In the genomic region with DNA sequence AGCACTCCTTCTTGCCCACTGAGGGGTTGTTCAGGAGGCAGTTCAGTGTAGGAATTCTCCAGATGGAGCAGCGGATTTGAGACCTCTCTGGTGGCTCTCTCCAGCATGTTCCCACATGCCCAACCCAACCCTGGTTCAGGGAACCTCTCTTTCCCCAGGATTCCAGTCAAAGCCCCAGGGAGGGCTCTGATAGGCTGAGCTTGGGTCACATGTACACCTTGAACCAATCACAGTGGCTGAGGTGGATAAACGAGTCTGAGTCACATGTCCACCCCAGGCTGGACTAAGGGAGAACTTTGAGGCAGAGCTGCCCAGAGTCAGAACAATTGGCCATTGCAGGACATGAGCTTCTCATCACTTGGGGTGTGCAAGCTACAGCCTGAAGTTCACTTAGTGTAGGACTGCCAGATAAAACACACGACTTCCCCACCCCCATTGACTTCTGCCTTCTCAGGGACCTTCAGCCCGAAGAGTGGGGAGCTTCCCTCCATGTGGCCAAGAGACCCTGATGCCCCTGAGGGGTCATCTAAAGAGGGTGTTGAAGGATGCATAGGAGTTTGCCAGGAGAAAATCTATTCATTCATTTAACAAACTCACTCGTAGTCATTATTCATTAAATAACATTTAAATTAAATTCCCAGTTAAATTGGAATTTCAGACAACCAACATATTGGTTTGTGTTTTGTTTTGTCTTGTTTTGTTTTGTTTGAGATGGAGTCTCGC, we compare ENCODE assay signal across 1 cellular context.
TF ChIP-seq lines count a peak whose summit lies in the region.

No MANE protein-coding gene starts in this region.

TF ChIP-seq in WTC11, 78 proteins besides CTCF, POLR2A, EP300 and RAD21 (continued from another document):
- TF ChIP-seq, protein P1, sequence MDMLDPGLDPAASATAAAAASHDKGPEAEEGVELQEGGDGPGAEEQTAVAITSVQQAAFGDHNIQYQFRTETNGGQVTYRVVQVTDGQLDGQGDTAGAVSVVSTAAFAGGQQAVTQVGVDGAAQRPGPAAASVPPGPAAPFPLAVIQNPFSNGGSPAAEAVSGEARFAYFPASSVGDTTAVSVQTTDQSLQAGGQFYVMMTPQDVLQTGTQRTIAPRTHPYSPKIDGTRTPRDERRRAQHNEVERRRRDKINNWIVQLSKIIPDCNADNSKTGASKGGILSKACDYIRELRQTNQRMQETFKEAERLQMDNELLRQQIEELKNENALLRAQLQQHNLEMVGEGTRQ (CRISPR knock-in tag; IDR thresholded peaks at IDR 0.05) = peak; percentile 91
- no peak for TF ChIP-seq PRRX2 (CRISPR knock-in tag; IDR thresholded peaks at IDR 0.05)
- no peak for TF ChIP-seq ZNF232 (CRISPR knock-in tag; IDR thresholded peaks at IDR 0.05)
- TF ChIP-seq EMX1 (CRISPR knock-in tag; IDR thresholded peaks at IDR 0.05) = no peak
- TF ChIP-seq, protein P2, sequence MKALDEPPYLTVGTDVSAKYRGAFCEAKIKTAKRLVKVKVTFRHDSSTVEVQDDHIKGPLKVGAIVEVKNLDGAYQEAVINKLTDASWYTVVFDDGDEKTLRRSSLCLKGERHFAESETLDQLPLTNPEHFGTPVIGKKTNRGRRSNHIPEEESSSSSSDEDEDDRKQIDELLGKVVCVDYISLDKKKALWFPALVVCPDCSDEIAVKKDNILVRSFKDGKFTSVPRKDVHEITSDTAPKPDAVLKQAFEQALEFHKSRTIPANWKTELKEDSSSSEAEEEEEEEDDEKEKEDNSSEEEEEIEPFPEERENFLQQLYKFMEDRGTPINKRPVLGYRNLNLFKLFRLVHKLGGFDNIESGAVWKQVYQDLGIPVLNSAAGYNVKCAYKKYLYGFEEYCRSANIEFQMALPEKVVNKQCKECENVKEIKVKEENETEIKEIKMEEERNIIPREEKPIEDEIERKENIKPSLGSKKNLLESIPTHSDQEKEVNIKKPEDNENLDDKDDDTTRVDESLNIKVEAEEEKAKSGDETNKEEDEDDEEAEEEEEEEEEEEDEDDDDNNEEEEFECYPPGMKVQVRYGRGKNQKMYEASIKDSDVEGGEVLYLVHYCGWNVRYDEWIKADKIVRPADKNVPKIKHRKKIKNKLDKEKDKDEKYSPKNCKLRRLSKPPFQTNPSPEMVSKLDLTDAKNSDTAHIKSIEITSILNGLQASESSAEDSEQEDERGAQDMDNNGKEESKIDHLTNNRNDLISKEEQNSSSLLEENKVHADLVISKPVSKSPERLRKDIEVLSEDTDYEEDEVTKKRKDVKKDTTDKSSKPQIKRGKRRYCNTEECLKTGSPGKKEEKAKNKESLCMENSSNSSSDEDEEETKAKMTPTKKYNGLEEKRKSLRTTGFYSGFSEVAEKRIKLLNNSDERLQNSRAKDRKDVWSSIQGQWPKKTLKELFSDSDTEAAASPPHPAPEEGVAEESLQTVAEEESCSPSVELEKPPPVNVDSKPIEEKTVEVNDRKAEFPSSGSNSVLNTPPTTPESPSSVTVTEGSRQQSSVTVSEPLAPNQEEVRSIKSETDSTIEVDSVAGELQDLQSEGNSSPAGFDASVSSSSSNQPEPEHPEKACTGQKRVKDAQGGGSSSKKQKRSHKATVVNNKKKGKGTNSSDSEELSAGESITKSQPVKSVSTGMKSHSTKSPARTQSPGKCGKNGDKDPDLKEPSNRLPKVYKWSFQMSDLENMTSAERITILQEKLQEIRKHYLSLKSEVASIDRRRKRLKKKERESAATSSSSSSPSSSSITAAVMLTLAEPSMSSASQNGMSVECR (CRISPR knock-in tag; IDR thresholded peaks at IDR 0.05; ENCODE audit: borderline replicate concordance) = no peak
- TF ChIP-seq ZBTB21 (CRISPR knock-in tag; IDR thresholded peaks at IDR 0.05; ENCODE audit: borderline replicate concordance) = no peak
- TF ChIP-seq, protein P3, sequence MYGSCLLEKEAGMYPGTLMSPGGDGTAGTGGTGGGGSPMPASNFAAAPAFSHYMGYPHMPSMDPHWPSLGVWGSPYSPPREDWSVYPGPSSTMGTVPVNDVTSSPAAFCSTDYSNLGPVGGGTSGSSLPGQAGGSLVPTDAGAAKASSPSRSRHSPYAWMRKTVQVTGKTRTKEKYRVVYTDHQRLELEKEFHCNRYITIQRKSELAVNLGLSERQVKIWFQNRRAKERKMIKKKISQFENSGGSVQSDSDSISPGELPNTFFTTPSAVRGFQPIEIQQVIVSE (CRISPR knock-in tag; IDR thresholded peaks at IDR 0.05; ENCODE audit: borderline replicate concordance) = no peak
- TF ChIP-seq, protein P4, sequence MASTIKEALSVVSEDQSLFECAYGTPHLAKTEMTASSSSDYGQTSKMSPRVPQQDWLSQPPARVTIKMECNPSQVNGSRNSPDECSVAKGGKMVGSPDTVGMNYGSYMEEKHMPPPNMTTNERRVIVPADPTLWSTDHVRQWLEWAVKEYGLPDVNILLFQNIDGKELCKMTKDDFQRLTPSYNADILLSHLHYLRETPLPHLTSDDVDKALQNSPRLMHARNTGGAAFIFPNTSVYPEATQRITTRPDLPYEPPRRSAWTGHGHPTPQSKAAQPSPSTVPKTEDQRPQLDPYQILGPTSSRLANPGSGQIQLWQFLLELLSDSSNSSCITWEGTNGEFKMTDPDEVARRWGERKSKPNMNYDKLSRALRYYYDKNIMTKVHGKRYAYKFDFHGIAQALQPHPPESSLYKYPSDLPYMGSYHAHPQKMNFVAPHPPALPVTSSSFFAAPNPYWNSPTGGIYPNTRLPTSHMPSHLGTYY (CRISPR knock-in tag; IDR thresholded peaks at IDR 0.05) = no peak
- TF ChIP-seq, protein P5, sequence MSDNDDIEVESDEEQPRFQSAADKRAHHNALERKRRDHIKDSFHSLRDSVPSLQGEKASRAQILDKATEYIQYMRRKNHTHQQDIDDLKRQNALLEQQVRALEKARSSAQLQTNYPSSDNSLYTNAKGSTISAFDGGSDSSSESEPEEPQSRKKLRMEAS (CRISPR knock-in tag; IDR thresholded peaks at IDR 0.05) = peak; percentile 72
- TF ChIP-seq, protein P6, sequence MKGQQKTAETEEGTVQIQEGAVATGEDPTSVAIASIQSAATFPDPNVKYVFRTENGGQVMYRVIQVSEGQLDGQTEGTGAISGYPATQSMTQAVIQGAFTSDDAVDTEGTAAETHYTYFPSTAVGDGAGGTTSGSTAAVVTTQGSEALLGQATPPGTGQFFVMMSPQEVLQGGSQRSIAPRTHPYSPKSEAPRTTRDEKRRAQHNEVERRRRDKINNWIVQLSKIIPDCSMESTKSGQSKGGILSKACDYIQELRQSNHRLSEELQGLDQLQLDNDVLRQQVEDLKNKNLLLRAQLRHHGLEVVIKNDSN (CRISPR knock-in tag; IDR thresholded peaks at IDR 0.05) = peak; percentile 88
- TF ChIP-seq ZNF219 (CRISPR knock-in tag; IDR thresholded peaks at IDR 0.05; ENCODE audit: borderline replicate concordance) = no peak
TF ChIP-seq in WTC11: peak in this region for 4.
